In genomic region chr1:203577874-203578464, GRCh38 we compare ENCODE assay signal across 30 cellular contexts.
"Had no signal": no experiment of that assay in that cellular context is flagged by ENCODE, and none has a peak within 500 bp of the region (broad histone marks: within the 10 kb centered on the region; RNA-seq: fewer than 3 reads in every experiment).

No MANE protein-coding gene starts in this region.

- H2AFZ ChIP-seq: parathyroid adenoma had no signal

- H3K79me2 ChIP-seq: parathyroid adenoma had no signal

- ATAC-seq: left colon; left lung; lower lobe of right lung; natural killer cell; sciatic nerve; stimulated activated naive B cell treated with anti-CD40 and anti-IgM and Interleukin-4, amounts not matched to agents 10 μg/mL and 1 μg/mL and 100 μg/mL, for 72 hours; stimulated activated naive CD8-positive, alpha-beta T cell treated with anti-CD3 and anti-CD28 coated beads, Interleukin-15, Interleukin-2, amounts not matched to agents 100 U/mL and 50 U/mL, for 24 hours had no signal

- H3K27me3 ChIP-seq: left lung, right atrium auricular region, stomach, testis, thyroid gland, transverse colon, upper lobe of left lung, vagina had no signal

- H3K9ac ChIP-seq: parathyroid adenoma had no signal

- H3K4me3 ChIP-seq: left lung, lower lobe of right lung, right atrium auricular region, skin epidermis, stomach, testis, thyroid gland, transverse colon, upper lobe of left lung, vagina had no signal

- DNase-seq: hypothalamus; immature natural killer cell; kidney; left colon; left lung; lower lobe of right lung; mammary epithelial cell; mesendoderm; naive B cell; natural killer cell; nephron progenitor cell; nucleus accumbens; stimulated activated CD4-positive, alpha-beta T cell treated with anti-CD3 and anti-CD28 coated beads, Interleukin-12 subunit alpha, Interleukin-12 subunit beta, amount 100 ng/mL, for 4 hours; stimulated activated CD4-positive, alpha-beta T cell treated with anti-CD3 and anti-CD28 coated beads, Interleukin-15, amount 100 ng/mL, for 24 hours; stimulated activated CD4-positive, alpha-beta T cell treated with anti-CD3 and anti-CD28 coated beads, Interleukin-2, amount 100 ng/mL, for 24 hours; stimulated activated CD4-positive, alpha-beta T cell treated with anti-CD3 and anti-CD28 coated beads, Interleukin-4, amount 100 ng/mL, for 1 hour; stimulated activated naive B cell treated with anti-CD40 and anti-IgM and Interleukin-4, amounts not matched to agents 10 μg/mL and 1 μg/mL and 100 μg/mL, for 72 hours; stimulated activated naive CD8-positive, alpha-beta T cell treated with anti-CD3 and anti-CD28 coated beads, Interleukin-15, Interleukin-2, amounts not matched to agents 100 U/mL and 50 U/mL, for 24 hours; stomach; testis; thyroid gland; transverse colon; upper lobe of left lung had no signal

- H3K27ac ChIP-seq: left lung, lower lobe of right lung, parathyroid adenoma, right atrium auricular region, skin epidermis, stomach, testis, thyroid gland, transverse colon, upper lobe of left lung, vagina had no signal

- H3K9me3 Mint-ChIP-seq: immature natural killer cell; mesothelial cell of epicardium; naive B cell; natural killer cell; nephron progenitor cell; stimulated activated naive B cell treated with anti-CD40 and anti-IgM and Interleukin-4, amounts not matched to agents 10 μg/mL and 1 μg/mL and 100 μg/mL, for 72 hours had no signal

- H3K27ac Mint-ChIP-seq: mesothelial cell of epicardium; natural killer cell; stimulated activated naive B cell treated with anti-CD40 and anti-IgM and Interleukin-4, amounts not matched to agents 10 μg/mL and 1 μg/mL and 100 μg/mL, for 72 hours had no signal

- H3K36me3 Mint-ChIP-seq: immature natural killer cell; mesothelial cell of epicardium; naive B cell; natural killer cell; stimulated activated naive B cell treated with anti-CD40 and anti-IgM and Interleukin-4, amounts not matched to agents 10 μg/mL and 1 μg/mL and 100 μg/mL, for 72 hours had no signal

- H3K9me3 ChIP-seq: left lung, lower lobe of right lung, right atrium auricular region, stomach, testis, thyroid gland, transverse colon, upper lobe of left lung, vagina had no signal

- H3K36me3 ChIP-seq: left lung, lower lobe of right lung, right atrium auricular region, stomach, thyroid gland, transverse colon, upper lobe of left lung, vagina had no signal

- H3K4me3 Mint-ChIP-seq: immature natural killer cell; mesothelial cell of epicardium; naive B cell; natural killer cell; nephron progenitor cell; stimulated activated naive B cell treated with anti-CD40 and anti-IgM and Interleukin-4, amounts not matched to agents 10 μg/mL and 1 μg/mL and 100 μg/mL, for 72 hours had no signal

- H3K4me1 ChIP-seq: left lung, lower lobe of right lung, parathyroid adenoma, right atrium auricular region, stomach, testis, transverse colon, upper lobe of left lung, vagina had no signal

- FAIRE-seq: islet of Langerhans, kidney had no signal

- H3K4me1 Mint-ChIP-seq: immature natural killer cell; mesothelial cell of epicardium; naive B cell; natural killer cell; stimulated activated naive B cell treated with anti-CD40 and anti-IgM and Interleukin-4, amounts not matched to agents 10 μg/mL and 1 μg/mL and 100 μg/mL, for 72 hours had no signal
